In genomic region chr4:74267998-74268606, GRCh38 we compare ENCODE assay signal across 13 cellular contexts. TPM values are rescaled to one million over a fixed set of nuclear protein-coding genes. Genes with fewer than 3 reads are reported as not detected.
A peak's percentile ranks its signal among the peaks of the same experiment; 100 is the strongest.
DNase-seq lines count a peak whose midpoint lies in the region; ATAC-seq and TF ChIP-seq lines count a peak whose summit lies in the region.
"Had no signal": no experiment of that assay in that cellular context is flagged by ENCODE, and none has a peak within 500 bp of the region (broad histone marks: within the 10 kb centered on the region; RNA-seq: fewer than 3 reads in every experiment).

No MANE protein-coding gene starts in this region.

- H2AFZ ChIP-seq in fibroblast of lung (ENCODE audit: low read length) (no peak overlapping the region), smooth muscle cell (ENCODE audit: low read depth) (no peak overlapping the region), H9 (ENCODE audit: low read length) (no peak overlapping the region)

- H4K5ac ChIP-seq in H9 (ENCODE audit: insufficient read length, low read depth, low read length), result no peak overlapping the region

- DNase-seq in DMS153 (lab: John Stamatoyannopoulos, UW), result peak; percentile 32
- DNase-seq in DMS153 treated with DMSO at 0.1 percent for 48 hours (lab: John Stamatoyannopoulos, UW; ENCODE audit: unreplicated experiment), result no peak
- peak; percentile 18 for DNase-seq in RKO (ENCODE audit: low spot score)
- peak; percentile 63 to 86 for DNase-seq in fibroblast of lung (ENCODE audit: low read depth in 2 of 2)
- no peak for DNase-seq in smooth muscle cell (lab: John Stamatoyannopoulos, UW; ENCODE audit: unreplicated experiment)
- DNase-seq in mucosa of gallbladder (ENCODE audit: low spot score), result no peak
- no peak for DNase-seq in H9
- DNase-seq: activated CD8-positive, alpha-beta memory T cell treated with anti-CD3 and anti-CD28 coated beads, Interleukin-2, amount 50 U/mL, for 48 hours; GOT3; NCI-H1048; T-helper 9 cell had no signal

- H2AK5ac ChIP-seq in H9 (ENCODE audit: insufficient read length, low read length), result no peak overlapping the region

- no peak overlapping the region for H3K27ac ChIP-seq in fibroblast of lung (ENCODE audit: insufficient read depth, low read length)
- H3K27ac ChIP-seq in smooth muscle cell (ENCODE audit: low read depth), result peak overlapping the region; percentile 74
- no peak overlapping the region for H3K27ac ChIP-seq in H9 (ENCODE audit: insufficient read length, low read depth, low read length)
- H3K27ac ChIP-seq: 22Rv1 had no signal

- no peak overlapping the region for H3K23ac ChIP-seq in H9 (ENCODE audit: insufficient read length, low read depth, low read length)

- H4K8ac ChIP-seq in H9 (replicated peaks; ENCODE audit: insufficient read length, low read depth, low read length), result no peak overlapping the region

- H3K36me3 ChIP-seq in fibroblast of lung (ENCODE audit: control insufficient read depth, insufficient read depth, low read length) (no peaks in the 10 kb centered on the region), smooth muscle cell (ENCODE audit: low read depth) (no peaks in the 10 kb centered on the region)

- no peak overlapping the region for H2BK20ac ChIP-seq in H9 (ENCODE audit: low read depth, low read length, poor library complexity, severe bottlenecking)

- H3K14ac ChIP-seq in H9 (ENCODE audit: insufficient read depth, low read length), result no peak overlapping the region

- no peak overlapping the region for H3K4ac ChIP-seq in H9 (ENCODE audit: low read depth, low read length)

- H3T11ph ChIP-seq in H9 (ENCODE audit: low read length), result no peak overlapping the region

- H3K79me2 ChIP-seq in fibroblast of lung (ENCODE audit: control insufficient read depth, insufficient read depth, low read length), result no peaks in the 10 kb centered on the region
- no peaks in the 10 kb centered on the region for H3K79me2 ChIP-seq in smooth muscle cell (ENCODE audit: low read depth)
- H3K79me2 ChIP-seq in H9 (ENCODE audit: insufficient read depth, low read length), result no peaks in the 10 kb centered on the region

- H4K91ac ChIP-seq in H9 (ENCODE audit: insufficient read length, low read depth, low read length), result no peak overlapping the region

- H3K23me2 ChIP-seq in H9 (ENCODE audit: insufficient read length, low read depth, low read length, poor library complexity, severe bottlenecking), result no peaks in the 10 kb centered on the region

- H3K9ac ChIP-seq in fibroblast of lung (ENCODE audit: insufficient read depth, low read length) (no peak overlapping the region), smooth muscle cell (ENCODE audit: low read depth) (no peak overlapping the region), H9 (ENCODE audit: extremely low read depth, insufficient read length, low read length) (no peak overlapping the region)

- no peaks in the 10 kb centered on the region for H4K20me1 ChIP-seq in fibroblast of lung (ENCODE audit: control insufficient read depth, extremely low read depth, insufficient read depth, low read length)
- no peaks in the 10 kb centered on the region for H4K20me1 ChIP-seq in smooth muscle cell (ENCODE audit: low read depth)
- H4K20me1 ChIP-seq in H9 (ENCODE audit: control insufficient read depth, insufficient read depth, insufficient read length), result no peaks in the 10 kb centered on the region

- peaks cover 4% of the 10 kb centered on the region for H3F3A ChIP-seq in smooth muscle cell (ENCODE audit: low read depth)

- H2BK15ac ChIP-seq in H9 (ENCODE audit: low read depth, low read length), result no peak overlapping the region

- no peak overlapping the region for H3K18ac ChIP-seq in H9 (ENCODE audit: insufficient read length, low read depth, low read length)

- H3K9me3 ChIP-seq in fibroblast of lung (ENCODE audit: control insufficient read depth, insufficient read depth, low read depth, low read length) (no peaks in the 10 kb centered on the region), smooth muscle cell (replicated peaks; ENCODE audit: low read depth) (no peaks in the 10 kb centered on the region), H9 (ENCODE audit: control insufficient read depth, low read depth, low read length) (no peaks in the 10 kb centered on the region)

- H3K27me3 ChIP-seq in fibroblast of lung (ENCODE audit: control insufficient read depth, insufficient read depth, low read length) (no peaks in the 10 kb centered on the region), smooth muscle cell (ENCODE audit: low read depth) (no peaks in the 10 kb centered on the region), H9 (ENCODE audit: insufficient read depth, low read length) (no peaks in the 10 kb centered on the region)

- H3K36me3 Mint-ChIP-seq in H9 (ENCODE audit: insufficient read depth in 1 of 3, low read depth in 3 of 3), result no peaks in the 10 kb centered on the region

- H2BK5ac ChIP-seq in H9 (ENCODE audit: insufficient read length, low read length), result no peak overlapping the region

- H3K4me1 Mint-ChIP-seq in H9, result no peaks in the 10 kb centered on the region

- H3K56ac ChIP-seq in H9 (ENCODE audit: insufficient read length, low read depth, low read length), result no peak overlapping the region

- no peaks in the 10 kb centered on the region for H3K79me1 ChIP-seq in H9 (ENCODE audit: insufficient read depth, low read depth, low read length, poor library complexity, severe bottlenecking)

- no peak overlapping the region for H3K4me2 ChIP-seq in fibroblast of lung (ENCODE audit: extremely low read depth, insufficient read depth, low read length)
- peak overlapping the region; percentile 43 for H3K4me2 ChIP-seq in smooth muscle cell
- H3K4me2 ChIP-seq in H9 (ENCODE audit: insufficient read depth, insufficient read length, low read length), result no peak overlapping the region

- H2BK12ac ChIP-seq in H9 (ENCODE audit: insufficient read length, low read depth, low read length), result no peak overlapping the region

- no peak overlapping the region for H3K27ac Mint-ChIP-seq in H9

- no peak overlapping the region for H3K4me3 Mint-ChIP-seq in H9

- no peak for TF ChIP-seq CTCF in fibroblast of lung (conservative IDR thresholded peaks at IDR 0.05 in 1 of 2, IDR thresholded peaks at IDR 0.05 in 1 of 2; ENCODE audit: low read depth in 1 of 2, low read length in 2 of 2)
- no peak for TF ChIP-seq CTCF in smooth muscle cell (IDR thresholded peaks at IDR 0.05; ENCODE audit: borderline replicate concordance, insufficient read depth, poor library complexity, severe bottlenecking)
- TF ChIP-seq CTCF in H9 (conservative IDR thresholded peaks at IDR 0.05), result no peak

- ATAC-seq in GM21619 (IDR thresholded peaks at IDR 0.05; ENCODE audit: unreplicated experiment), result no peak

- no peaks in the 10 kb centered on the region for H3K27me3 Mint-ChIP-seq in H9 (ENCODE audit: low read depth)

- H3K4me3 ChIP-seq in fibroblast of lung (replicated peaks in 1 of 4; ENCODE audit: control extremely low read depth in 1 of 4, insufficient read depth in 1 of 4, low read depth in 3 of 4, low read length in 4 of 4), result no peak overlapping the region
- H3K4me3 ChIP-seq in smooth muscle cell, result no peak overlapping the region

- H2BK120ac ChIP-seq in H9 (ENCODE audit: low read depth, low read length, poor library complexity, severe bottlenecking), result no peak overlapping the region

- H3K9me3 Mint-ChIP-seq in H9, result no peaks in the 10 kb centered on the region

- H3K4me1 ChIP-seq in fibroblast of lung (ENCODE audit: control insufficient read depth, extremely low read depth, insufficient read depth, low read length) (no peaks in the 10 kb centered on the region), smooth muscle cell (ENCODE audit: low read depth) (peaks cover 5% of the 10 kb centered on the region), H9 (ENCODE audit: insufficient read depth, low read length) (no peaks in the 10 kb centered on the region)

RNA-seq across cellular contexts. Expression of gene EPGN, which starts 40.2 kb away (rescaled TPM):
- 0.26 TPM in 1 of 2 replicates, not detected in the other for total RNA-seq in fibroblast of lung
- polyA plus RNA-seq in fibroblast of lung, result 0.70 and 0.77 TPM in 2 replicates
- polyA plus RNA-seq in fibroblast of lung (2012), result 0.52 and 0.53 TPM in 2 replicates
- not detected in 2 replicates for polyA minus RNA-seq in fibroblast of lung (ENCODE audit: low replicate concordance)
- 31.8 and 35.5 TPM in 2 replicates for total RNA-seq in smooth muscle cell
- 1.6 and 7.2 TPM in 2 replicates for polyA plus RNA-seq in smooth muscle cell
- total RNA-seq in mucosa of gallbladder, result not detected
- total RNA-seq in H9 (2021), result not detected in 2 replicates

Comparison
In these comparisons a context has a peak if more than half of its experiments do, and no peak if none do; other contexts are left out.
1. DNase-seq: peak in DMS153 (single experiment), RKO (single experiment) and fibroblast of lung (2 of 2); none in DMS153 treated with DMSO at 0.1 percent for 48 hours (single experiment), smooth muscle cell (single experiment), mucosa of gallbladder (single experiment) and H9 (single experiment).
2. RNA of gene EPGN, which starts 40.2 kb away (total RNA-seq): 31.8 to 35.5 TPM in smooth muscle cell; 0.26 TPM in fibroblast of lung, not detected in mucosa of gallbladder (single experiment) and not detected in H9; every median in the first group is over 10 times any median in the second.